17 cellular contexts compared by ENCODE assay signal in genomic region chr7:111101856-111102646, GRCh38. TPM values are rescaled to one million over a fixed set of nuclear protein-coding genes. Genes with fewer than 3 reads are reported as not detected.
A peak's percentile ranks its signal among the peaks of the same experiment; 100 is the strongest.
DNase-seq lines count a peak whose midpoint lies in the region; ATAC-seq and TF ChIP-seq lines count a peak whose summit lies in the region.
"Had no signal": no experiment of that assay in that cellular context is flagged by ENCODE, and none has a peak within 500 bp of the region (broad histone marks: within the 10 kb centered on the region; RNA-seq: fewer than 3 reads in every experiment).

No MANE protein-coding gene starts in this region.

- no peak for DNase-seq in activated CD8-positive, alpha-beta T cell treated with anti-CD3 and anti-CD28 coated beads for 36 hours
- no peak for DNase-seq in activated CD8-positive, alpha-beta T cell treated with anti-CD3 and anti-CD28 coated beads, Interleukin-2, amount 10 ng/mL, durations not matched to agents 7 days and 5 days
- no peak for DNase-seq in CD8-positive, alpha-beta T cell
- DNase-seq in activated T-helper 2 cell treated with anti-CD3 and anti-CD28 coated beads, Interferon-gamma antibody, Interleukin-2, Interleukin-4, amounts not matched to agents 10 μg/mL and 5 μg/mL and 100 μg/mL, durations not matched to agents 14 hours and 24 hours and 36 hours (ENCODE audit: low spot score) = no peak
- DNase-seq in progenitor cell of endocrine pancreas (ENCODE audit: low spot score, unreplicated experiment) (no peak), islet precursor cell (no peak)
- DNase-seq: COR-L47, DMS153, KBM-7, MV-4-11, NCI-H1417 treated with DMSO at 0.1 percent for 48 hours, NCI-H1930, NCI-H446, NCI-H69 had no signal

- peak overlapping the region; percentile 31 for H3K27ac Mint-ChIP-seq in activated CD8-positive, alpha-beta T cell treated with anti-CD3 and anti-CD28 coated beads for 36 hours
- no peak overlapping the region for H3K27ac Mint-ChIP-seq in activated CD8-positive, alpha-beta T cell treated with anti-CD3 and anti-CD28 coated beads, Interleukin-2, amount 10 ng/mL, durations not matched to agents 7 days and 5 days
- peak overlapping the region; percentile 47 for H3K27ac Mint-ChIP-seq in CD8-positive, alpha-beta T cell
- H3K27ac Mint-ChIP-seq in activated T-helper 2 cell treated with anti-CD3 and anti-CD28 coated beads, Interferon-gamma antibody, Interleukin-2, Interleukin-4, amounts not matched to agents 10 μg/mL and 5 μg/mL and 100 μg/mL, durations not matched to agents 14 hours and 24 hours and 36 hours = peak overlapping the region; percentile 60
- H3K27ac Mint-ChIP-seq in progenitor cell of endocrine pancreas = peak overlapping the region; percentile 29

- no peaks in the 10 kb centered on the region for H3K27me3 ChIP-seq in CD8-positive, alpha-beta T cell (ENCODE audit: insufficient read depth, low read length)

- H3K4me3 Mint-ChIP-seq in activated CD8-positive, alpha-beta T cell treated with anti-CD3 and anti-CD28 coated beads for 36 hours = no peak overlapping the region
- no peak overlapping the region for H3K4me3 Mint-ChIP-seq in activated CD8-positive, alpha-beta T cell treated with anti-CD3 and anti-CD28 coated beads, Interleukin-2, amount 10 ng/mL, durations not matched to agents 7 days and 5 days
- H3K4me3 Mint-ChIP-seq in CD8-positive, alpha-beta T cell = no peak overlapping the region
- H3K4me3 Mint-ChIP-seq in activated T-helper 2 cell treated with anti-CD3 and anti-CD28 coated beads, Interferon-gamma antibody, Interleukin-2, Interleukin-4, amounts not matched to agents 10 μg/mL and 5 μg/mL and 100 μg/mL, durations not matched to agents 14 hours and 24 hours and 36 hours (ENCODE audit: low read depth) = no peak overlapping the region
- H3K4me3 Mint-ChIP-seq in progenitor cell of endocrine pancreas (ENCODE audit: low read depth) = no peak overlapping the region

- H3K9me3 Mint-ChIP-seq in activated CD8-positive, alpha-beta T cell treated with anti-CD3 and anti-CD28 coated beads for 36 hours = peaks cover 1% of the 10 kb centered on the region
- H3K9me3 Mint-ChIP-seq in activated CD8-positive, alpha-beta T cell treated with anti-CD3 and anti-CD28 coated beads, Interleukin-2, amount 10 ng/mL, durations not matched to agents 7 days and 5 days (ENCODE audit: insufficient read depth) = no peaks in the 10 kb centered on the region
- no peaks in the 10 kb centered on the region for H3K9me3 Mint-ChIP-seq in CD8-positive, alpha-beta T cell
- H3K9me3 Mint-ChIP-seq in activated T-helper 2 cell treated with anti-CD3 and anti-CD28 coated beads, Interferon-gamma antibody, Interleukin-2, Interleukin-4, amounts not matched to agents 10 μg/mL and 5 μg/mL and 100 μg/mL, durations not matched to agents 14 hours and 24 hours and 36 hours = no peaks in the 10 kb centered on the region
- H3K9me3 Mint-ChIP-seq in progenitor cell of endocrine pancreas (ENCODE audit: low read depth) = peaks cover 3% of the 10 kb centered on the region

- TF ChIP-seq CTCF in activated CD8-positive, alpha-beta T cell treated with anti-CD3 and anti-CD28 coated beads for 36 hours (IDR thresholded peaks at IDR 0.05) = no peak
- no peak for TF ChIP-seq CTCF in CD8-positive, alpha-beta T cell (IDR thresholded peaks at IDR 0.05)
- TF ChIP-seq CTCF in progenitor cell of endocrine pancreas (IDR thresholded peaks at IDR 0.05; ENCODE audit: unreplicated experiment) = no peak

- peaks cover 9% of the 10 kb centered on the region for H3K36me3 ChIP-seq in CD8-positive, alpha-beta T cell (ENCODE audit: insufficient read depth, low read length)

- peaks cover 73% of the 10 kb centered on the region for H3K4me1 Mint-ChIP-seq in activated CD8-positive, alpha-beta T cell treated with anti-CD3 and anti-CD28 coated beads for 36 hours (ENCODE audit: low read depth)
- peaks cover 77% of the 10 kb centered on the region for H3K4me1 Mint-ChIP-seq in activated CD8-positive, alpha-beta T cell treated with anti-CD3 and anti-CD28 coated beads, Interleukin-2, amount 10 ng/mL, durations not matched to agents 7 days and 5 days (ENCODE audit: low read depth)
- H3K4me1 Mint-ChIP-seq in CD8-positive, alpha-beta T cell (ENCODE audit: low read depth) = peaks cover 72% of the 10 kb centered on the region
- H3K4me1 Mint-ChIP-seq in activated T-helper 2 cell treated with anti-CD3 and anti-CD28 coated beads, Interferon-gamma antibody, Interleukin-2, Interleukin-4, amounts not matched to agents 10 μg/mL and 5 μg/mL and 100 μg/mL, durations not matched to agents 14 hours and 24 hours and 36 hours (ENCODE audit: low read depth) = peaks cover 75% of the 10 kb centered on the region
- peaks cover 23% of the 10 kb centered on the region for H3K4me1 Mint-ChIP-seq in progenitor cell of endocrine pancreas (ENCODE audit: low read depth)

- H3K27ac ChIP-seq in CD8-positive, alpha-beta T cell (ENCODE audit: low read depth, low read length) = no peak overlapping the region
- H3K27ac ChIP-seq: A549, C4-2B had no signal

- peaks cover 61% of the 10 kb centered on the region for H3K36me3 Mint-ChIP-seq in activated CD8-positive, alpha-beta T cell treated with anti-CD3 and anti-CD28 coated beads for 36 hours (ENCODE audit: low read depth)
- peaks cover 87% of the 10 kb centered on the region for H3K36me3 Mint-ChIP-seq in activated CD8-positive, alpha-beta T cell treated with anti-CD3 and anti-CD28 coated beads, Interleukin-2, amount 10 ng/mL, durations not matched to agents 7 days and 5 days (ENCODE audit: low read depth)
- peaks cover 53% of the 10 kb centered on the region for H3K36me3 Mint-ChIP-seq in CD8-positive, alpha-beta T cell
- H3K36me3 Mint-ChIP-seq in activated T-helper 2 cell treated with anti-CD3 and anti-CD28 coated beads, Interferon-gamma antibody, Interleukin-2, Interleukin-4, amounts not matched to agents 10 μg/mL and 5 μg/mL and 100 μg/mL, durations not matched to agents 14 hours and 24 hours and 36 hours (ENCODE audit: low read depth) = peaks cover 87% of the 10 kb centered on the region
- H3K36me3 Mint-ChIP-seq in progenitor cell of endocrine pancreas (ENCODE audit: insufficient read depth) = no peaks in the 10 kb centered on the region

- no peak overlapping the region for H3K4me3 ChIP-seq in CD8-positive, alpha-beta T cell (ENCODE audit: low read depth, low read length)
- H3K4me3 ChIP-seq: A549 had no signal

- no peak for ATAC-seq in activated CD8-positive, alpha-beta T cell treated with anti-CD3 and anti-CD28 coated beads for 36 hours
- no peak for ATAC-seq in activated CD8-positive, alpha-beta T cell treated with anti-CD3 and anti-CD28 coated beads, Interleukin-2, amount 10 ng/mL, durations not matched to agents 7 days and 5 days
- ATAC-seq in CD8-positive, alpha-beta T cell = no peak
- no peak for ATAC-seq in HG03469 (IDR thresholded peaks at IDR 0.05; ENCODE audit: unreplicated experiment)
- ATAC-seq: A549 had no signal

- H3K27me3 Mint-ChIP-seq in activated CD8-positive, alpha-beta T cell treated with anti-CD3 and anti-CD28 coated beads for 36 hours = no peaks in the 10 kb centered on the region
- H3K27me3 Mint-ChIP-seq in activated CD8-positive, alpha-beta T cell treated with anti-CD3 and anti-CD28 coated beads, Interleukin-2, amount 10 ng/mL, durations not matched to agents 7 days and 5 days (ENCODE audit: low read depth) = no peaks in the 10 kb centered on the region
- H3K27me3 Mint-ChIP-seq in CD8-positive, alpha-beta T cell (ENCODE audit: low read depth) = no peaks in the 10 kb centered on the region
- H3K27me3 Mint-ChIP-seq in activated T-helper 2 cell treated with anti-CD3 and anti-CD28 coated beads, Interferon-gamma antibody, Interleukin-2, Interleukin-4, amounts not matched to agents 10 μg/mL and 5 μg/mL and 100 μg/mL, durations not matched to agents 14 hours and 24 hours and 36 hours (ENCODE audit: low read depth) = no peaks in the 10 kb centered on the region
- no peaks in the 10 kb centered on the region for H3K27me3 Mint-ChIP-seq in progenitor cell of endocrine pancreas

- CTCF ChIA-PET in activated CD8-positive, alpha-beta T cell treated with anti-CD3 and anti-CD28 coated beads for 36 hours (lab: Charles Lee) = no interaction called here
- CTCF ChIA-PET in activated CD8-positive, alpha-beta T cell treated with anti-CD3 and anti-CD28 coated beads, Interleukin-2, amount 10 ng/mL, durations not matched to agents 7 days and 5 days (lab: Charles Lee) = interaction anchor here (1.0 kb wide), 1 partner anchor 10 kb away, joined by 3 read pairs; no protein-coding TSS in a partner anchor
- CTCF ChIA-PET in CD8-positive, alpha-beta T cell (lab: Charles Lee) = no interaction called here

- H3K4me1 ChIP-seq in CD8-positive, alpha-beta T cell (ENCODE audit: insufficient read depth, low read length) = peaks cover 49% of the 10 kb centered on the region

- intact Hi-C loops in activated CD8-positive, alpha-beta T cell treated with anti-CD3 and anti-CD28 coated beads for 36 hours (cut with micrococcal nuclease) = no loop called here
- intact Hi-C loops in CD8-positive, alpha-beta T cell (cut with DNase I, micrococcal nuclease) = loop anchor here in 1 of 2 experiments (5.0 kb wide), 1 partner anchor 635 kb away; no protein-coding TSS in a partner anchor
- intact Hi-C loops in activated T-helper 2 cell treated with anti-CD3 and anti-CD28 coated beads, Interferon-gamma antibody, Interleukin-2, Interleukin-4, amounts not matched to agents 10 μg/mL and 5 μg/mL and 100 μg/mL, durations not matched to agents 14 hours and 24 hours and 36 hours (cut with micrococcal nuclease) = no loop called here

- H3K9me3 ChIP-seq in CD8-positive, alpha-beta T cell (ENCODE audit: low read length) = no peaks in the 10 kb centered on the region
- H3K9me3 ChIP-seq: A549 had no signal

- POLR2A ChIA-PET in activated CD8-positive, alpha-beta T cell treated with anti-CD3 and anti-CD28 coated beads for 36 hours (lab: Charles Lee) = no interaction called here
- POLR2A ChIA-PET in activated CD8-positive, alpha-beta T cell treated with anti-CD3 and anti-CD28 coated beads, Interleukin-2, amount 10 ng/mL, durations not matched to agents 7 days and 5 days (lab: Charles Lee) = interaction anchor here (0.9 kb wide), 1 partner anchor 9 kb away, joined by 5 read pairs; no protein-coding TSS in a partner anchor
- POLR2A ChIA-PET in CD8-positive, alpha-beta T cell (lab: Charles Lee) = no interaction called here

RNA-seq across cellular contexts. Expression of gene LRRN3, which starts 11.1 kb away (rescaled TPM):
- total RNA-seq in activated CD8-positive, alpha-beta T cell treated with anti-CD3 and anti-CD28 coated beads for 36 hours = 10 to 100 TPM; 32.5 to 34.8 TPM
- total RNA-seq in activated CD8-positive, alpha-beta T cell treated with anti-CD3 and anti-CD28 coated beads, Interleukin-2, amount 10 ng/mL, durations not matched to agents 7 days and 5 days = 100 to 1,000 TPM; 196 to 204 TPM
- total RNA-seq in CD8-positive, alpha-beta T cell = 1 to 10 TPM; 8.4 to 9.0 TPM
- total RNA-seq in activated T-helper 2 cell treated with anti-CD3 and anti-CD28 coated beads, Interferon-gamma antibody, Interleukin-2, Interleukin-4, amounts not matched to agents 10 μg/mL and 5 μg/mL and 100 μg/mL, durations not matched to agents 14 hours and 24 hours and 36 hours = 28.0 and 29.4 TPM in 2 replicates
- 1.6 and 1.7 TPM in 2 replicates for total RNA-seq in progenitor cell of endocrine pancreas
